Comparison of ENCODE assay signal across 34 cellular contexts in the genomic region with DNA sequence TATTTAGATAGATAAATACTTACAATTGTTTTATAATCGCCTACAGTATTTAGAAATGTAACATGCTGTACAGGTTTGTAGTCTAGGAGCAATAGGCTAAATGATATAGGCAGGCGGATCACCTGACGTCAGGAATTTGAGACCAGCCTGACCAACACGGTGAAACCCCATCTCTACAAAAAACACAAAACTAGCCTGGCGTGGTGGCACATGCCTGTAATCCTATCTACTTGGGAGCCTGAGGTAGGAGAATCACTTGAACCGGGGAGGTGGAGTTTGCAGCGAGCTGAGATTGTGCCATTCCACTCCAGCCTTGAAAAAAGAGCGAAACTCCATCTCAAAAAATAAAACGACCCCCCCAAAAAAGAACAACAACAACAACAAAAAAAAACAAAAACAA.
"Had no signal": no experiment of that assay in that cellular context is flagged by ENCODE, and none has a peak within 500 bp of the region (broad histone marks: within the 10 kb centered on the region; RNA-seq: fewer than 3 reads in every experiment).

No MANE protein-coding gene starts in this region.

- H3K27ac Mint-ChIP-seq: activated B cell treated with CpG ODN at 0.5 μM for 24 hours; activated CD4-positive, alpha-beta memory T cell treated with anti-CD3 and anti-CD28 coated beads for 36 hours; activated CD4-positive, alpha-beta T cell treated with anti-CD3 and anti-CD28 coated beads, Interleukin-2, amount 10 ng/mL, durations not matched to agents 24 days and 14 days; activated CD8-positive, alpha-beta T cell treated with anti-CD3 and anti-CD28 coated beads for 36 hours; activated naive CD4-positive, alpha-beta T cell treated with anti-CD3 and anti-CD28 coated beads, Interleukin-2, amount 10 ng/mL, durations not matched to agents 7 days and 5 days; activated naive CD4-positive, alpha-beta T cell treated with anti-CD3 and anti-CD28 coated beads, Interleukin-2, amount 50 U/mL, for 24 hours; activated naive CD8-positive, alpha-beta T cell; activated naive CD8-positive, alpha-beta T cell treated with anti-CD3 and anti-CD28 coated beads, Interleukin-2, amount 10 ng/mL, durations not matched to agents 7 days and 5 days; activated naive CD8-positive, alpha-beta T cell treated with anti-CD3 and anti-CD28 coated beads, Interleukin-2, amount 50 U/mL, for 24 hours; activated T-helper 2 cell treated with anti-CD3 and anti-CD28 coated beads, Interferon-gamma antibody, Interleukin-2, Interleukin-4, amounts not matched to agents 10 μg/mL and 5 μg/mL and 100 μg/mL, durations not matched to agents 14 hours and 24 hours and 36 hours; brain; T-helper 1 cell treated with Interleukin-12 subunit alpha and Interleukin-12 subunit beta and Interleukin-4 antibody, amounts not matched to agents 30 μg/mL and 1 μg/mL, for 36 hours; T-helper 2 cell treated with Interferon-gamma antibody and Interleukin-4, amounts not matched to agents 5 μg/mL and 100 μg/mL, for 36 hours had no signal

- ATAC-seq: activated CD8-positive, alpha-beta T cell treated with anti-CD3 and anti-CD28 coated beads for 36 hours; activated naive CD8-positive, alpha-beta T cell treated with anti-CD3 and anti-CD28 coated beads, Interleukin-2, amount 50 U/mL, for 24 hours had no signal

- DNase-seq: activated B cell treated with CpG ODN at 0.5 μM for 24 hours; activated CD4-positive, alpha-beta memory T cell treated with anti-CD3 and anti-CD28 coated beads for 36 hours; activated CD4-positive, alpha-beta T cell treated with anti-CD3 and anti-CD28 coated beads for 4 hours; activated CD4-positive, alpha-beta T cell treated with anti-CD3 and anti-CD28 coated beads, Interleukin-2, amount 10 ng/mL, durations not matched to agents 24 days and 14 days; activated CD4-positive, alpha-beta T cell treated with anti-CD3 and anti-CD28 coated beads, Interleukin-2, amount 50 U/mL, for 1 hour; activated CD4-positive, alpha-beta T cell treated with anti-CD3 and anti-CD28 coated beads, Interleukin-2, amount 50 U/mL, for 4 hours; activated CD4-positive, CD25-positive, alpha-beta regulatory T cell treated with anti-CD3 and anti-CD28 coated beads, Interleukin-2, amount 50 U/mL, for 72 hours; activated CD8-positive, alpha-beta memory T cell treated with anti-CD3 and anti-CD28 coated beads, Interleukin-2, amount 50 U/mL, for 4 hours; activated CD8-positive, alpha-beta T cell treated with anti-CD3 and anti-CD28 coated beads for 36 hours; activated effector memory CD4-positive, alpha-beta T cell treated with Interleukin-2 at 50 U/mL for 16 hours; activated gamma-delta T cell; activated naive CD4-positive, alpha-beta T cell treated with anti-CD3 and anti-CD28 coated beads, Interleukin-2, amount 10 ng/mL, durations not matched to agents 7 days and 5 days; activated naive CD4-positive, alpha-beta T cell treated with Interleukin-2 at 50 U/mL for 16 hours; activated naive CD8-positive, alpha-beta T cell treated with anti-CD3 and anti-CD28 coated beads, Interleukin-2, amount 10 ng/mL, durations not matched to agents 7 days and 5 days; activated naive CD8-positive, alpha-beta T cell treated with anti-CD3 and anti-CD28 coated beads, Interleukin-2, amount 50 U/mL, for 24 hours; activated T-cell treated with anti-CD3 and anti-CD28 coated beads for 4 hours; activated T-cell treated with anti-CD3 and anti-CD28 coated beads, Interleukin-2, amount 50 U/mL, for 1 hour; activated T-cell treated with anti-CD3 and anti-CD28 coated beads, Interleukin-2, amount 50 U/mL, for 48 hours; amygdala; anterior cingulate cortex; caudate nucleus; cerebellar nuclear complex; T-helper 2 cell; T-helper 9 cell had no signal

- H3K4me1 Mint-ChIP-seq: activated B cell treated with CpG ODN at 0.5 μM for 24 hours; activated CD4-positive, alpha-beta T cell treated with anti-CD3 and anti-CD28 coated beads, Interleukin-2, amount 10 ng/mL, durations not matched to agents 24 days and 14 days; activated naive CD4-positive, alpha-beta T cell treated with anti-CD3 and anti-CD28 coated beads, Interleukin-2, amount 10 ng/mL, durations not matched to agents 7 days and 5 days; activated naive CD4-positive, alpha-beta T cell treated with anti-CD3 and anti-CD28 coated beads, Interleukin-2, amount 50 U/mL, for 24 hours; activated naive CD8-positive, alpha-beta T cell treated with anti-CD3 and anti-CD28 coated beads, Interleukin-2, amount 10 ng/mL, durations not matched to agents 7 days and 5 days; activated naive CD8-positive, alpha-beta T cell treated with anti-CD3 and anti-CD28 coated beads, Interleukin-2, amount 50 U/mL, for 24 hours; central memory CD8-positive, alpha-beta T cell had no signal

- H3K36me3 Mint-ChIP-seq: activated CD4-positive, alpha-beta memory T cell treated with anti-CD3 and anti-CD28 coated beads for 36 hours; activated naive CD4-positive, alpha-beta T cell treated with anti-CD3 and anti-CD28 coated beads, Interleukin-2, amount 10 ng/mL, durations not matched to agents 7 days and 5 days; activated naive CD4-positive, alpha-beta T cell treated with anti-CD3 and anti-CD28 coated beads, Interleukin-2, amount 50 U/mL, for 24 hours; activated naive CD8-positive, alpha-beta T cell; activated naive CD8-positive, alpha-beta T cell treated with anti-CD3 and anti-CD28 coated beads, Interleukin-2, amount 10 ng/mL, durations not matched to agents 7 days and 5 days; brain had no signal

- H3K27me3 Mint-ChIP-seq: activated B cell treated with CpG ODN at 0.5 μM for 24 hours; activated CD4-positive, alpha-beta memory T cell treated with anti-CD3 and anti-CD28 coated beads for 36 hours; activated CD4-positive, alpha-beta T cell treated with anti-CD3 and anti-CD28 coated beads, Interleukin-2, amount 10 ng/mL, durations not matched to agents 24 days and 14 days; activated CD8-positive, alpha-beta T cell treated with anti-CD3 and anti-CD28 coated beads for 36 hours; activated naive CD4-positive, alpha-beta T cell treated with anti-CD3 and anti-CD28 coated beads, Interleukin-2, amount 10 ng/mL, durations not matched to agents 7 days and 5 days; activated naive CD4-positive, alpha-beta T cell treated with anti-CD3 and anti-CD28 coated beads, Interleukin-2, amount 50 U/mL, for 24 hours; activated naive CD8-positive, alpha-beta T cell; activated naive CD8-positive, alpha-beta T cell treated with anti-CD3 and anti-CD28 coated beads, Interleukin-2, amount 10 ng/mL, durations not matched to agents 7 days and 5 days; activated naive CD8-positive, alpha-beta T cell treated with anti-CD3 and anti-CD28 coated beads, Interleukin-2, amount 50 U/mL, for 24 hours; central memory CD8-positive, alpha-beta T cell had no signal

- H3K9me3 Mint-ChIP-seq: activated B cell treated with CpG ODN at 0.5 μM for 24 hours; activated CD4-positive, alpha-beta T cell treated with anti-CD3 and anti-CD28 coated beads, Interleukin-2, amount 10 ng/mL, durations not matched to agents 24 days and 14 days; brain had no signal

- H3K4me3 Mint-ChIP-seq: activated B cell treated with CpG ODN at 0.5 μM for 24 hours; activated CD4-positive, alpha-beta memory T cell treated with anti-CD3 and anti-CD28 coated beads for 36 hours; activated CD4-positive, alpha-beta T cell treated with anti-CD3 and anti-CD28 coated beads, Interleukin-2, amount 10 ng/mL, durations not matched to agents 24 days and 14 days; activated CD8-positive, alpha-beta T cell treated with anti-CD3 and anti-CD28 coated beads for 36 hours; activated naive CD4-positive, alpha-beta T cell treated with anti-CD3 and anti-CD28 coated beads, Interleukin-2, amount 10 ng/mL, durations not matched to agents 7 days and 5 days; activated naive CD4-positive, alpha-beta T cell treated with anti-CD3 and anti-CD28 coated beads, Interleukin-2, amount 50 U/mL, for 24 hours; activated naive CD8-positive, alpha-beta T cell; activated naive CD8-positive, alpha-beta T cell treated with anti-CD3 and anti-CD28 coated beads, Interleukin-2, amount 10 ng/mL, durations not matched to agents 7 days and 5 days; activated naive CD8-positive, alpha-beta T cell treated with anti-CD3 and anti-CD28 coated beads, Interleukin-2, amount 50 U/mL, for 24 hours; brain; central memory CD8-positive, alpha-beta T cell; T-helper 1 cell treated with Interleukin-12 subunit alpha and Interleukin-12 subunit beta and Interleukin-4 antibody, amounts not matched to agents 30 μg/mL and 1 μg/mL, for 36 hours; T-helper 2 cell treated with Interferon-gamma antibody and Interleukin-4, amounts not matched to agents 5 μg/mL and 100 μg/mL, for 36 hours had no signal

- H3K27ac ChIP-seq: ascending aorta, cardiac muscle cell, VCaP had no signal
